ENCODE assay signal across 19 cellular contexts in genomic region chrX:65726708-65727107, GRCh38. TPM values are rescaled to one million over a fixed set of nuclear protein-coding genes. Genes with fewer than 3 reads are reported as not detected.
DNase-seq lines count a peak whose midpoint lies in the region; ATAC-seq and TF ChIP-seq lines count a peak whose summit lies in the region.
"Had no signal": no experiment of that assay in that cellular context is flagged by ENCODE, and none has a peak within 500 bp of the region (broad histone marks: within the 10 kb centered on the region; RNA-seq: fewer than 3 reads in every experiment).

No MANE protein-coding gene starts in this region.

- DNase-seq in left ventricle myocardium superior: no peak
- no peak for DNase-seq in left ventricle myocardium inferior
- no peak for DNase-seq in activated CD8-positive, alpha-beta T cell treated with anti-CD3 and anti-CD28 coated beads, Interleukin-2, amount 10 ng/mL, durations not matched to agents 7 days and 5 days
- no peak for DNase-seq in immature natural killer cell
- no peak for DNase-seq in NCI-H1417 (lab: John Stamatoyannopoulos, UW)
- DNase-seq in neuronal stem cell (ENCODE audit: low spot score): no peak
- DNase-seq in AG20443 (ENCODE audit: low spot score): no peak
- DNase-seq: activated CD4-positive, alpha-beta T cell treated with anti-CD3 and anti-CD28 coated beads for 4 hours; heart left ventricle; kidney glomerular epithelial cell; NCI-H1436; NCI-H2227 treated with DMSO at 0.1 percent for 48 hours; psoas muscle; T1000 had no signal

- intact Hi-C loops in left ventricle myocardium superior (cut with micrococcal nuclease) (loop anchor here (10.0 kb wide), 1 partner anchor 132 kb away; no protein-coding TSS in a partner anchor), left ventricle myocardium inferior (cut with micrococcal nuclease) (no loop called here)

- no peak overlapping the region for H3K9ac ChIP-seq in neuronal stem cell (ENCODE audit: low read depth, low read length, poor library complexity)

- WGBS in neuronal stem cell (ENCODE audit: extremely low coverage in 2 of 2, insufficient read length in 2 of 2, insufficient replicate concordance in 1 of 2), 2 donors: no CpG with 5 or more reads among the region's 1 CpG

- H3K23ac ChIP-seq in neuronal stem cell (ENCODE audit: low read depth, low read length, poor library complexity): no peak overlapping the region

- H2BK120ac ChIP-seq in neuronal stem cell (ENCODE audit: low read depth, low read length): no peak overlapping the region

- no peak overlapping the region for H3K18ac ChIP-seq in neuronal stem cell (ENCODE audit: low read length)

- H3K9me3 ChIP-seq in left ventricle myocardium inferior (replicated peaks): no peaks in the 10 kb centered on the region
- no peaks in the 10 kb centered on the region for H3K9me3 ChIP-seq in neuronal stem cell (replicated peaks in 1 of 2; ENCODE audit: control insufficient read depth in 2 of 2, insufficient read depth in 1 of 2, low read depth in 1 of 2, low read length in 2 of 2)
- H3K9me3 ChIP-seq: psoas muscle, vagina had no signal

- no peaks in the 10 kb centered on the region for H3K79me1 ChIP-seq in neuronal stem cell (ENCODE audit: low read depth, low read length)

- H2AK5ac ChIP-seq in neuronal stem cell (ENCODE audit: low read depth, low read length): no peak overlapping the region

- peaks cover 81% of the 10 kb centered on the region for H3K36me3 Mint-ChIP-seq in activated CD8-positive, alpha-beta T cell treated with anti-CD3 and anti-CD28 coated beads, Interleukin-2, amount 10 ng/mL, durations not matched to agents 7 days and 5 days (ENCODE audit: low read depth)
- H3K36me3 Mint-ChIP-seq in immature natural killer cell: peaks cover 3 to 52% (median 26%) of the 10 kb centered on the region in 3 donors

- H3K4ac ChIP-seq in neuronal stem cell (ENCODE audit: low read length): no peak overlapping the region

- H3K4me2 ChIP-seq in neuronal stem cell (ENCODE audit: insufficient read depth, low read length, poor library complexity, severe bottlenecking): no peak overlapping the region

- H3K27ac Mint-ChIP-seq in activated CD8-positive, alpha-beta T cell treated with anti-CD3 and anti-CD28 coated beads, Interleukin-2, amount 10 ng/mL, durations not matched to agents 7 days and 5 days: peak overlapping the region; percentile 55
- peak overlapping the region; percentile 79 to 95 (median 87) for H3K27ac Mint-ChIP-seq in immature natural killer cell

- CTCF ChIA-PET in activated CD8-positive, alpha-beta T cell treated with anti-CD3 and anti-CD28 coated beads, Interleukin-2, amount 10 ng/mL, durations not matched to agents 7 days and 5 days (lab: Charles Lee): interaction anchor here (1.2 kb wide), 1 partner anchor 54 kb away, joined by 3 read pairs; no protein-coding TSS in a partner anchor

- peaks cover 41% of the 10 kb centered on the region for H3K4me1 ChIP-seq in left ventricle myocardium inferior
- no peaks in the 10 kb centered on the region for H3K4me1 ChIP-seq in neuronal stem cell (ENCODE audit: control insufficient read depth in 2 of 2, insufficient read depth in 1 of 2, low read depth in 1 of 2, low read length in 2 of 2)
- H3K4me1 ChIP-seq: breast epithelium, psoas muscle, vagina had no signal

- H3K36me3 ChIP-seq in left ventricle myocardium inferior (peaks cover 26% of the 10 kb centered on the region), neuronal stem cell (replicated peaks in 1 of 2; ENCODE audit: control insufficient read depth in 2 of 2, insufficient read depth in 2 of 2, low read length in 2 of 2) (peaks cover 3 to 49% of the 10 kb centered on the region in 2 donors)
- H3K36me3 ChIP-seq: breast epithelium had no signal

- H3K27ac ChIP-seq in left ventricle myocardium inferior (replicated peaks) (no peak overlapping the region), neuronal stem cell (replicated peaks; ENCODE audit: low read length) (no peak overlapping the region)
- H3K27ac ChIP-seq: breast epithelium, esophagus muscularis mucosa, heart left ventricle, psoas muscle, vagina had no signal

- H4K91ac ChIP-seq in neuronal stem cell (ENCODE audit: low read depth, low read length, poor library complexity): no peak overlapping the region

- H3K4me1 Mint-ChIP-seq in activated CD8-positive, alpha-beta T cell treated with anti-CD3 and anti-CD28 coated beads, Interleukin-2, amount 10 ng/mL, durations not matched to agents 7 days and 5 days (ENCODE audit: low read depth): peaks cover 78% of the 10 kb centered on the region
- peaks cover 82 to 97% of the 10 kb centered on the region in 2 donors for H3K4me1 Mint-ChIP-seq in immature natural killer cell

- TF ChIP-seq CTCF in left ventricle myocardium inferior (IDR thresholded peaks at IDR 0.05; ENCODE audit: borderline replicate concordance): no peak

- no peaks in the 10 kb centered on the region for H3K27me3 Mint-ChIP-seq in activated CD8-positive, alpha-beta T cell treated with anti-CD3 and anti-CD28 coated beads, Interleukin-2, amount 10 ng/mL, durations not matched to agents 7 days and 5 days (ENCODE audit: low read depth)
- H3K27me3 Mint-ChIP-seq in immature natural killer cell (ENCODE audit: low read depth in 3 of 3): peaks cover 1 to 3% (median 3%) of the 10 kb centered on the region in 3 donors

- POLR2A ChIA-PET in activated CD8-positive, alpha-beta T cell treated with anti-CD3 and anti-CD28 coated beads, Interleukin-2, amount 10 ng/mL, durations not matched to agents 7 days and 5 days (lab: Charles Lee): interaction anchor here (1.5 kb wide), 2 partner anchors 28 to 30 kb away, joined by 3 to 7 read pairs; no protein-coding TSS in a partner anchor

- no peak overlapping the region for H2BK5ac ChIP-seq in neuronal stem cell (ENCODE audit: low read length)

- no peaks in the 10 kb centered on the region for H3K9me3 Mint-ChIP-seq in activated CD8-positive, alpha-beta T cell treated with anti-CD3 and anti-CD28 coated beads, Interleukin-2, amount 10 ng/mL, durations not matched to agents 7 days and 5 days (ENCODE audit: insufficient read depth)
- no peaks in the 10 kb centered on the region for H3K9me3 Mint-ChIP-seq in immature natural killer cell

- no peak overlapping the region for H2AFZ ChIP-seq in neuronal stem cell (ENCODE audit: low read length)

- H3K4me3 ChIP-seq in left ventricle myocardium inferior: no peak overlapping the region
- H3K4me3 ChIP-seq in neuronal stem cell (ENCODE audit: low read length in 2 of 2): no peak overlapping the region
- H3K4me3 ChIP-seq: breast epithelium, esophagus muscularis mucosa, heart left ventricle, psoas muscle, vagina had no signal

- no peak overlapping the region for H3K4me3 Mint-ChIP-seq in activated CD8-positive, alpha-beta T cell treated with anti-CD3 and anti-CD28 coated beads, Interleukin-2, amount 10 ng/mL, durations not matched to agents 7 days and 5 days
- peak overlapping the region; percentile 31 to 66 (median 59) for H3K4me3 Mint-ChIP-seq in immature natural killer cell

- H3K27me3 ChIP-seq in left ventricle myocardium inferior (ENCODE audit: low read depth) (no peaks in the 10 kb centered on the region), neuronal stem cell (ENCODE audit: control insufficient read depth in 3 of 3, insufficient read depth in 3 of 3, low read depth in 1 of 3, low read length in 3 of 3) (no peaks in the 10 kb centered on the region)
- H3K27me3 ChIP-seq: esophagus muscularis mucosa, vagina had no signal

- H3K14ac ChIP-seq in neuronal stem cell (ENCODE audit: low read length): no peak overlapping the region

- H2BK15ac ChIP-seq in neuronal stem cell (ENCODE audit: low read length): no peak overlapping the region

- no peak overlapping the region for H2BK12ac ChIP-seq in neuronal stem cell (ENCODE audit: low read length)

- no peak overlapping the region for H4K8ac ChIP-seq in neuronal stem cell (ENCODE audit: low read depth, low read length)

- peak; percentile 25 for ATAC-seq in left ventricle myocardium superior
- no peak for ATAC-seq in activated CD8-positive, alpha-beta T cell treated with anti-CD3 and anti-CD28 coated beads, Interleukin-2, amount 10 ng/mL, durations not matched to agents 7 days and 5 days
- no peak for ATAC-seq in HG02884 (IDR thresholded peaks at IDR 0.05; ENCODE audit: unreplicated experiment)
- ATAC-seq: psoas muscle, Right ventricle myocardium inferior had no signal

RNA-seq across cellular contexts. Expression of gene MSN, which starts 59.3 kb away (rescaled TPM):
- 91.2 TPM for total RNA-seq in left ventricle myocardium superior
- total RNA-seq in left ventricle myocardium inferior: 107 TPM
- total RNA-seq in activated CD8-positive, alpha-beta T cell treated with anti-CD3 and anti-CD28 coated beads, Interleukin-2, amount 10 ng/mL, durations not matched to agents 7 days and 5 days: 100 to 1,000 TPM; 622 to 627 TPM
- polyA plus RNA-seq in immature natural killer cell: 1,000 to 10,000 TPM; 1,039 to 1,577 (median 1,568) TPM
- polyA plus RNA-seq in neuronal stem cell (2013, experiment 1 of 2): 96.0 TPM
- 95.2 TPM for polyA plus RNA-seq in neuronal stem cell (2013, experiment 2 of 2)
